Comparison of ENCODE assay signal across 15 cellular contexts in genomic region chr18:68467966-68468365, GRCh38.
DNase-seq lines count a peak whose midpoint lies in the region; ATAC-seq, FAIRE-seq and TF ChIP-seq lines count a peak whose summit lies in the region.
"Had no signal": no experiment of that assay in that cellular context is flagged by ENCODE, and none has a peak within 500 bp of the region (broad histone marks: within the 10 kb centered on the region; RNA-seq: fewer than 3 reads in every experiment).

No MANE protein-coding gene starts in this region.

- TF ChIP-seq CTCF in fibroblast of villous mesenchyme (IDR thresholded peaks at IDR 0.05; ENCODE audit: insufficient read depth, low read depth, low read length) (no peak), smooth muscle cell (IDR thresholded peaks at IDR 0.05; ENCODE audit: borderline replicate concordance, insufficient read depth, poor library complexity, severe bottlenecking) (no peak), tibial nerve (IDR thresholded peaks at IDR 0.05) (no peak)

- H3K9me3 ChIP-seq in smooth muscle cell (replicated peaks; ENCODE audit: low read depth), result no peaks in the 10 kb centered on the region
- no peaks in the 10 kb centered on the region for H3K9me3 ChIP-seq in tibial nerve

- 75% methylated on average over 4 of the region's 4 CpGs for WGBS in smooth muscle cell (ENCODE audit: low lambda C conversion rate)
- WGBS in tibial nerve, 2 donors, result 62 to 68% methylated on average over 4 of the region's 4 CpGs

- no peak overlapping the region for H3K27ac ChIP-seq in smooth muscle cell (ENCODE audit: low read depth)
- no peak overlapping the region for H3K27ac ChIP-seq in tibial nerve
- H3K27ac ChIP-seq: coronary artery, heart left ventricle had no signal

- no peaks in the 10 kb centered on the region for H3K27me3 ChIP-seq in smooth muscle cell (ENCODE audit: low read depth)
- no peaks in the 10 kb centered on the region for H3K27me3 ChIP-seq in tibial nerve
- H3K27me3 ChIP-seq: heart left ventricle had no signal

- no peaks in the 10 kb centered on the region for H3K79me2 ChIP-seq in smooth muscle cell (ENCODE audit: low read depth)

- no peak for TF ChIP-seq EP300 in tibial nerve (IDR thresholded peaks at IDR 0.05)

- FAIRE-seq in H54 (lab: Jason Lieb, UNC), result peak; percentile 27
- FAIRE-seq: RCC 7860 had no signal

- H3K36me3 ChIP-seq in smooth muscle cell (ENCODE audit: low read depth), result no peaks in the 10 kb centered on the region
- H3K36me3 ChIP-seq in tibial nerve, result no peaks in the 10 kb centered on the region
- H3K36me3 ChIP-seq: heart left ventricle had no signal

- no peak overlapping the region for H3K4me2 ChIP-seq in smooth muscle cell

- TF ChIP-seq POLR2A in GM18505 (IDR thresholded peaks at IDR 0.05; ENCODE audit: borderline replicate concordance, extremely low read depth, insufficient read depth, insufficient read length) (no peak), H54 (IDR thresholded peaks at IDR 0.05; ENCODE audit: low read depth, low read length) (no peak), tibial nerve (IDR thresholded peaks at IDR 0.05) (no peak)

- H3K9ac ChIP-seq in smooth muscle cell (ENCODE audit: low read depth), result no peak overlapping the region

- ATAC-seq in GM18505 (IDR thresholded peaks at IDR 0.05; ENCODE audit: unreplicated experiment), result peak; percentile 89
- ATAC-seq: heart left ventricle, WTC11 had no signal

- H3K4me3 ChIP-seq in fibroblast of villous mesenchyme (ENCODE audit: low read depth, low read length), result no peak overlapping the region
- H3K4me3 ChIP-seq in smooth muscle cell, result no peak overlapping the region
- no peak overlapping the region for H3K4me3 ChIP-seq in tibial nerve
- H3K4me3 ChIP-seq: coronary artery, heart left ventricle had no signal

- no peak overlapping the region for H2AFZ ChIP-seq in smooth muscle cell (ENCODE audit: low read depth)

- DNase-seq in H54 (ENCODE audit: insufficient read length, low spot score) (no peak), NCI-H774 (lab: John Stamatoyannopoulos, UW) (peak; percentile 29), fibroblast of villous mesenchyme (ENCODE audit: low read depth) (peak; percentile 17), SK-N-DZ (ENCODE audit: low spot score) (no peak), smooth muscle cell (lab: John Stamatoyannopoulos, UW; ENCODE audit: unreplicated experiment) (no peak), tibial nerve (ENCODE audit: low spot score in 2 of 2) (no peak)
- DNase-seq in activated naive CD4-positive, alpha-beta T cell treated with Interleukin-2 at 50 U/mL for 16 hours, result no peak
- DNase-seq: activated gamma-delta T cell, heart left ventricle, NCI-H1694, NCI-H446 treated with DMSO at 0.1 percent for 48 hours had no signal

- H4K20me1 ChIP-seq in smooth muscle cell (ENCODE audit: low read depth), result no peaks in the 10 kb centered on the region

- no peaks in the 10 kb centered on the region for H3F3A ChIP-seq in smooth muscle cell (ENCODE audit: low read depth)

- H3K4me1 ChIP-seq in smooth muscle cell (ENCODE audit: low read depth), result no peaks in the 10 kb centered on the region
- H3K4me1 ChIP-seq in tibial nerve, result no peaks in the 10 kb centered on the region

Comparison
In these comparisons a context has a peak if more than half of its experiments do, and no peak if none do; other contexts are left out.
1. DNase-seq: peak in NCI-H774 (single experiment) and fibroblast of villous mesenchyme (single experiment); none in H54 (single experiment), SK-N-DZ (single experiment), smooth muscle cell (single experiment), tibial nerve (0 of 2) and activated naive CD4-positive, alpha-beta T cell treated with Interleukin-2 at 50 U/mL for 16 hours (single experiment).